In genomic region chr6:38599261-38599660, GRCh38 we compare ENCODE assay signal across 16 cellular contexts. TPM values are rescaled to one million over a fixed set of nuclear protein-coding genes. Genes with fewer than 3 reads are reported as not detected.
DNase-seq lines count a peak whose midpoint lies in the region; FAIRE-seq and TF ChIP-seq lines count a peak whose summit lies in the region.
"Had no signal": no experiment of that assay in that cellular context is flagged by ENCODE, and none has a peak within 500 bp of the region (broad histone marks: within the 10 kb centered on the region; RNA-seq: fewer than 3 reads in every experiment).

No MANE protein-coding gene starts in this region.

- H3K36me3 Mint-ChIP-seq in MCF 10A (ENCODE audit: insufficient read depth, unreplicated experiment): peaks cover 6% of the 10 kb centered on the region

- no TSS peak for BruUV-seq in MCF 10A (replicated peaks; lab: Mats Ljungman, UMichigan)

- no peak overlapping the region for H3K27ac Mint-ChIP-seq in MCF 10A (ENCODE audit: low read depth, unreplicated experiment)
- H3K27ac Mint-ChIP-seq: CD8-positive, alpha-beta memory T cell had no signal

- DNase-seq in DMS79 (lab: John Stamatoyannopoulos, UW) (peak; percentile 37), NCI-H2029 (lab: John Stamatoyannopoulos, UW) (peak; percentile 62), caudate nucleus (lab: John Stamatoyannopoulos, UW) (no peak), small intestine (peak; percentile 70), MCF 10A (ENCODE audit: unreplicated experiment) (no peak), retina (no peak)
- no peak for DNase-seq in activated naive CD4-positive, alpha-beta T cell treated with Interleukin-2 at 50 U/mL for 16 hours
- DNase-seq: 8988T; AML-193; CD8-positive, alpha-beta memory T cell; DMS53; GM23248 had no signal

- POLR2A ChIA-PET in MCF 10A (lab: Yijun Ruan, JAX): interaction anchor here (1.0 kb wide), 1 partner anchor 21 kb away, joined by 3 read pairs; no protein-coding TSS in a partner anchor

- intact Hi-C loops in MCF 10A (cut with micrococcal nuclease): no loop called here

- H3K27me3 ChIP-seq in small intestine (ENCODE audit: control insufficient read depth in 2 of 2, insufficient read depth in 2 of 2, low read length in 2 of 2): no peaks in the 10 kb centered on the region
- H3K27me3 ChIP-seq: BLaER1 had no signal

- CTCF ChIA-PET in MCF 10A (lab: Yijun Ruan, JAX): interaction anchor here (0.7 kb wide), 1 partner anchor 739 kb away, joined by 3 read pairs; no protein-coding TSS in a partner anchor

- no peaks in the 10 kb centered on the region for H3K9me3 ChIP-seq in small intestine (ENCODE audit: control insufficient read depth, low read depth)
- H3K9me3 ChIP-seq: BLaER1 had no signal

- WGBS in small intestine, 3 donors: 18 to 66% (median 52%) methylated on average over 5 of the region's 5 CpGs

- H3K9me3 Mint-ChIP-seq in MCF 10A (ENCODE audit: unreplicated experiment): no peaks in the 10 kb centered on the region
- H3K9me3 Mint-ChIP-seq: CD8-positive, alpha-beta memory T cell had no signal

- H3K27me3 Mint-ChIP-seq in MCF 10A (ENCODE audit: insufficient read depth, unreplicated experiment): no peaks in the 10 kb centered on the region
- H3K27me3 Mint-ChIP-seq: CD8-positive, alpha-beta memory T cell had no signal

- H3K4me1 ChIP-seq in small intestine (ENCODE audit: control insufficient read depth in 2 of 2, insufficient read depth in 1 of 2, low read depth in 1 of 2, low read length in 1 of 2): peaks cover 3 to 12% of the 10 kb centered on the region in 2 donors
- H3K4me1 ChIP-seq: BLaER1 had no signal

- TF ChIP-seq CTCF in MCF 10A (IDR thresholded peaks at IDR 0.05; ENCODE audit: unreplicated experiment): no peak

- peaks cover 0 to 2% of the 10 kb centered on the region in 2 donors for H3K36me3 ChIP-seq in small intestine (ENCODE audit: control insufficient read depth in 2 of 2, insufficient read depth in 2 of 2, low read length in 2 of 2)
- H3K36me3 ChIP-seq: BLaER1 had no signal

- H3K4me3 Mint-ChIP-seq in MCF 10A (ENCODE audit: unreplicated experiment): no peak overlapping the region
- H3K4me3 Mint-ChIP-seq: CD8-positive, alpha-beta memory T cell had no signal

- no peak overlapping the region for H3K4me3 ChIP-seq in small intestine (ENCODE audit: low read depth in 1 of 2, low read length in 2 of 2)
- H3K4me3 ChIP-seq: BLaER1, GM12878, GM23248 had no signal

- no peak for FAIRE-seq in small intestine (lab: Jason Lieb, UNC)
- FAIRE-seq: GM12878, GM18507, HTR-8/SVneo had no signal

- H3K27ac ChIP-seq in caudate nucleus (ENCODE audit: low read depth, low read length) (peak overlapping the region; percentile 1), small intestine (ENCODE audit: low read depth in 1 of 2, low read length in 1 of 2) (no peak overlapping the region)
- H3K27ac ChIP-seq: BLaER1, GM23248 had no signal

- H3K4me1 Mint-ChIP-seq in MCF 10A (ENCODE audit: insufficient read depth, unreplicated experiment): no peaks in the 10 kb centered on the region

RNA-seq across cellular contexts. Expression of gene BTBD9, which starts 40.5 kb away (rescaled TPM):
- polyA plus RNA-seq in small intestine: 1 to 10 TPM; 5.1 to 7.5 (median 5.8) TPM
- 12.5 and 15.6 TPM in 2 replicates for total RNA-seq in MCF 10A (2022)

Comparison
In these comparisons a context has a peak if more than half of its experiments do, and no peak if none do; other contexts are left out.
1. DNase-seq: peak in DMS79 (single experiment), NCI-H2029 (single experiment) and small intestine (single experiment); none in caudate nucleus (0 of 61), MCF 10A (single experiment), activated naive CD4-positive, alpha-beta T cell treated with Interleukin-2 at 50 U/mL for 16 hours (single experiment) and retina (single experiment).